Comparison of ENCODE assay signal across 2 cellular contexts in the genomic region with DNA sequence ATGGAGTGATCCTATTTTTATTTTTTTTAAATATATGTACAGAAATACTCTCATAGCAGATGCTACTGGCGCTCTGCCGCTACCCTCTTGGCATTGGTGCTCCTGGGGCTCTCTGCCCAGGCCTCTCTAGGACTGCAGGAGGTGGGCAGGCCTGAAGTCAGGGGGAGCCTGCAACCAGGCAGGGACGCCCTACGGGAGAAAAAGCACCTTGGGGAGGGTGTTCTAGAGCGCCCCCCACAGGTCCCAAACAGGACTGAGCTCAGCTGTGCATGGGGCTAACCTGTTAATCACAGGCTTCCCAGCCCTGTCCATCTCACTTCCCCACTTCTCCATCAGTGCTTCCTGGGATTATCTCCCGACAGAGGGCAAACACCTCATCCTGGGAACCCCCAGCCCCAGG.
TF ChIP-seq lines count a peak whose summit lies in the region.

No MANE protein-coding gene starts in this region.

TF ChIP-seq in SK-N-SH treated with all-trans-retinoic acid at 6 μM for 48 hours, 23 proteins besides CTCF, POLR2A, EP300 and RAD21 (continued from another document):
- TF ChIP-seq, protein P1, sequence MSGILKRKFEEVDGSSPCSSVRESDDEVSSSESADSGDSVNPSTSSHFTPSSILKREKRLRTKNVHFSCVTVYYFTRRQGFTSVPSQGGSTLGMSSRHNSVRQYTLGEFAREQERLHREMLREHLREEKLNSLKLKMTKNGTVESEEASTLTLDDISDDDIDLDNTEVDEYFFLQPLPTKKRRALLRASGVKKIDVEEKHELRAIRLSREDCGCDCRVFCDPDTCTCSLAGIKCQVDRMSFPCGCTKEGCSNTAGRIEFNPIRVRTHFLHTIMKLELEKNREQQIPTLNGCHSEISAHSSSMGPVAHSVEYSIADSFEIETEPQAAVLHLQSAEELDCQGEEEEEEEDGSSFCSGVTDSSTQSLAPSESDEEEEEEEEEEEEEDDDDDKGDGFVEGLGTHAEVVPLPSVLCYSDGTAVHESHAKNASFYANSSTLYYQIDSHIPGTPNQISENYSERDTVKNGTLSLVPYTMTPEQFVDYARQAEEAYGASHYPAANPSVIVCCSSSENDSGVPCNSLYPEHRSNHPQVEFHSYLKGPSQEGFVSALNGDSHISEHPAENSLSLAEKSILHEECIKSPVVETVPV (CRISPR knock-in tag; IDR thresholded peaks at IDR 0.05) = no peak
- TF ChIP-seq ZFP3 (CRISPR knock-in tag; IDR thresholded peaks at IDR 0.05) (no peak), ZFP30 (CRISPR knock-in tag; IDR thresholded peaks at IDR 0.05) (no peak), ZNF565 (CRISPR knock-in tag; conservative IDR thresholded peaks at IDR 0.05; ENCODE audit: low read depth) (no peak), PPARA (CRISPR knock-in tag; IDR thresholded peaks at IDR 0.05; ENCODE audit: borderline replicate concordance) (no peak), ZC3H10 (CRISPR knock-in tag; IDR thresholded peaks at IDR 0.05) (no peak)

TF ChIP-seq in H1, 55 proteins besides CTCF, POLR2A, EP300 and RAD21 (continued from another document):
- TF ChIP-seq YY1 (IDR thresholded peaks at IDR 0.05; ENCODE audit: low read depth, low read length) (no peak), RNF2 (IDR thresholded peaks at IDR 0.05; ENCODE audit: borderline replicate concordance, low read depth, low read length, missing control alignments, poor library complexity, severe bottlenecking) (no peak), NRF1 (IDR thresholded peaks at IDR 0.05; ENCODE audit: low read depth, low read length) (no peak), TEAD4 (IDR thresholded peaks at IDR 0.05; ENCODE audit: low read depth, low read length) (no peak), RXRA (IDR thresholded peaks at IDR 0.05; ENCODE audit: insufficient read depth, low read depth, low read length) (no peak), BRCA1 (IDR thresholded peaks at IDR 0.05; ENCODE audit: low read depth, low read length) (no peak), JUN (IDR thresholded peaks at IDR 0.05; ENCODE audit: low read depth, low read length) (no peak), SP2 (IDR thresholded peaks at IDR 0.05; ENCODE audit: low read length) (no peak)
- TF ChIP-seq, protein P2, sequence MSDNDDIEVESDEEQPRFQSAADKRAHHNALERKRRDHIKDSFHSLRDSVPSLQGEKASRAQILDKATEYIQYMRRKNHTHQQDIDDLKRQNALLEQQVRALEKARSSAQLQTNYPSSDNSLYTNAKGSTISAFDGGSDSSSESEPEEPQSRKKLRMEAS (IDR thresholded peaks at IDR 0.05) = no peak
